Comparison of ENCODE assay signal across 8 cellular contexts in the genomic region with DNA sequence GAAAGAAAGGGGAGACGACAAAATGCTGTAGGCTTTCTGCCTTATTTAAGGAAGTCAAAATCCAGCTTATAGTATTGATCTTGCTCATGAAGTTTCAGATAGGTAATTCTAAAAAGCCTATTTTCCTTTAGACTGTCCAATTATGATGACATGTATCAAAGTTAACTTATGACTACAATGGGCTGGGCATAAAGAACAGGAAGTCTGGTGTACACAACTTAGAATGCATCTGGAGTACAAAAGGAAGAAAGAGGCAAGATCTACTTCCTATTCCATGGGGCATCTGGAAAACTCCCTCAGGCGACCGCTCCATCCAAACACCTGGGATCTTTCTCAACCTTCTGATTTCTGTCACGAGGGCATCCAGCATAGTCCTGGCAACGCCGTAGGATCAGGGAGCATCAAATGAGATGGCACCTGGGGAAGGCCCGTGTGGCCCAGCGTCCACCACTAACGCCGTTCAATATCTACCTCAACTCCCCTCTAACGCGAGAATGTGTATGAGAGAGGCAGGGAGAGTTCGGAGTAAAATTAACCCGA. TPM values are rescaled to one million over a fixed set of nuclear protein-coding genes. Genes with fewer than 3 reads are reported as not detected.
DNase-seq lines count a peak whose midpoint lies in the region; ATAC-seq and TF ChIP-seq lines count a peak whose summit lies in the region.

No MANE protein-coding gene starts in this region.

- H3K9me3 ChIP-seq in CD8-positive, alpha-beta T cell (ENCODE audit: low read length): no peaks in the 10 kb centered on the region
- H3K9me3 ChIP-seq in iPS-18a (ENCODE audit: control insufficient read depth, low read depth, low read length): no peaks in the 10 kb centered on the region

- H3K4me1 Mint-ChIP-seq in CD8-positive, alpha-beta T cell (ENCODE audit: low read depth): peaks cover 59% of the 10 kb centered on the region
- peaks cover 20 to 36% (median 35%) of the 10 kb centered on the region in 3 donors for H3K4me1 Mint-ChIP-seq in IgD-negative memory B cell
- H3K4me1 Mint-ChIP-seq in activated naive CD8-positive, alpha-beta T cell (ENCODE audit: low read depth): peaks cover 63% of the 10 kb centered on the region

- peak; percentile 1 for ATAC-seq in CD8-positive, alpha-beta T cell
- ATAC-seq in GM19463 (IDR thresholded peaks at IDR 0.05; ENCODE audit: unreplicated experiment): peak; percentile 14

- peak overlapping the region; percentile 93 for H3K4me3 Mint-ChIP-seq in CD8-positive, alpha-beta T cell
- peak overlapping the region; percentile 88 to 95 (median 92) for H3K4me3 Mint-ChIP-seq in IgD-negative memory B cell
- peak overlapping the region; percentile 93 for H3K4me3 Mint-ChIP-seq in activated naive CD8-positive, alpha-beta T cell

- CTCF ChIA-PET in CD8-positive, alpha-beta T cell (lab: Charles Lee): no interaction called here

- peaks cover 18% of the 10 kb centered on the region for H3K36me3 Mint-ChIP-seq in CD8-positive, alpha-beta T cell
- H3K36me3 Mint-ChIP-seq in IgD-negative memory B cell: peaks cover 3% of the 10 kb centered on the region
- peaks cover 13% of the 10 kb centered on the region for H3K36me3 Mint-ChIP-seq in activated naive CD8-positive, alpha-beta T cell

- no peak for TF ChIP-seq CTCF in CD8-positive, alpha-beta T cell (IDR thresholded peaks at IDR 0.05)

- no peaks in the 10 kb centered on the region for H3K9me3 Mint-ChIP-seq in CD8-positive, alpha-beta T cell
- peaks cover 0 to 2% (median 0%) of the 10 kb centered on the region in 3 donors for H3K9me3 Mint-ChIP-seq in IgD-negative memory B cell
- no peaks in the 10 kb centered on the region for H3K9me3 Mint-ChIP-seq in activated naive CD8-positive, alpha-beta T cell (ENCODE audit: low read depth)

- TF ChIP-seq POLR2A in erythroblast (IDR thresholded peaks at IDR 0.05; ENCODE audit: low read length): no peak

- intact Hi-C loops in CD8-positive, alpha-beta T cell (cut with DNase I, micrococcal nuclease): loop anchor here (1.0 to 10.0 kb wide), 9 partner anchors 75 to 1916 kb away; a partner anchor contains a TSS

- peaks cover 34% of the 10 kb centered on the region for H3K4me1 ChIP-seq in CD8-positive, alpha-beta T cell (ENCODE audit: insufficient read depth, low read length)
- peaks cover 42% of the 10 kb centered on the region for H3K4me1 ChIP-seq in iPS-18a (ENCODE audit: control insufficient read depth, low read depth, low read length)

- H3K27ac Mint-ChIP-seq in CD8-positive, alpha-beta T cell: peak overlapping the region; percentile 88
- H3K27ac Mint-ChIP-seq in IgD-negative memory B cell: peak overlapping the region; percentile 82 to 96 (median 95)
- peak overlapping the region; percentile 95 for H3K27ac Mint-ChIP-seq in activated naive CD8-positive, alpha-beta T cell

- DNase-seq in CD8-positive, alpha-beta T cell: no peak
- DNase-seq in substantia nigra (lab: John Stamatoyannopoulos, UW): peak in 2 of 49 donors; percentile 10 to 44
- DNase-seq in erythroblast (lab: John Stamatoyannopoulos, UW): no peak
- DNase-seq in LoVo (ENCODE audit: low spot score): no peak

- H3K4me3 ChIP-seq in CD8-positive, alpha-beta T cell (ENCODE audit: low read depth, low read length): peak overlapping the region; percentile 56
- H3K4me3 ChIP-seq in iPS-18a (ENCODE audit: low read length): peak overlapping the region; percentile 73

- POLR2A ChIA-PET in CD8-positive, alpha-beta T cell (lab: Charles Lee): interaction anchor here (0.6 to 1.2 kb wide), 3 partner anchors 12 to 66 kb away, joined by 3 to 4 read pairs (median 3); no protein-coding TSS in a partner anchor

- no peaks in the 10 kb centered on the region for H3K36me3 ChIP-seq in CD8-positive, alpha-beta T cell (ENCODE audit: insufficient read depth, low read length)
- no peaks in the 10 kb centered on the region for H3K36me3 ChIP-seq in iPS-18a (ENCODE audit: control insufficient read depth, low read depth, low read length)

- peak overlapping the region; percentile 53 for H3K9ac ChIP-seq in iPS-18a (ENCODE audit: low read length)

- no peaks in the 10 kb centered on the region for H3K27me3 ChIP-seq in CD8-positive, alpha-beta T cell (ENCODE audit: insufficient read depth, low read length)
- no peaks in the 10 kb centered on the region for H3K27me3 ChIP-seq in iPS-18a (ENCODE audit: control insufficient read depth, insufficient read depth, low read length)

- peak overlapping the region; percentile 60 for H3K27ac ChIP-seq in CD8-positive, alpha-beta T cell (ENCODE audit: low read depth, low read length)
- H3K27ac ChIP-seq in iPS-18a (ENCODE audit: low read length) (no peak overlapping the region), substantia nigra (ENCODE audit: low read depth, low read length, poor library complexity, severe bottlenecking) (peak overlapping the region; percentile 50)

- H3K27me3 Mint-ChIP-seq in CD8-positive, alpha-beta T cell (ENCODE audit: low read depth): no peaks in the 10 kb centered on the region
- H3K27me3 Mint-ChIP-seq in IgD-negative memory B cell: peaks cover 3% of the 10 kb centered on the region
- no peaks in the 10 kb centered on the region for H3K27me3 Mint-ChIP-seq in activated naive CD8-positive, alpha-beta T cell

RNA-seq across cellular contexts. Expression of a gene that starts 0.5 kb away (rescaled TPM):
- total RNA-seq in CD8-positive, alpha-beta T cell: 10 to 100 TPM; 12.5 to 12.7 TPM
- 10.5 TPM for polyA plus RNA-seq in IgD-negative memory B cell

RNA-seq across cellular contexts. Expression of a gene that starts 31.5 kb away (rescaled TPM):
- not detected for total RNA-seq in CD8-positive, alpha-beta T cell
- not detected for polyA plus RNA-seq in IgD-negative memory B cell

RNA-seq across cellular contexts. Expression of a gene that starts 33.2 kb away (rescaled TPM):
- total RNA-seq in CD8-positive, alpha-beta T cell: under 1 TPM; 0.33 to 0.43 TPM
- 1.0 TPM for polyA plus RNA-seq in IgD-negative memory B cell
